In the genomic region with DNA sequence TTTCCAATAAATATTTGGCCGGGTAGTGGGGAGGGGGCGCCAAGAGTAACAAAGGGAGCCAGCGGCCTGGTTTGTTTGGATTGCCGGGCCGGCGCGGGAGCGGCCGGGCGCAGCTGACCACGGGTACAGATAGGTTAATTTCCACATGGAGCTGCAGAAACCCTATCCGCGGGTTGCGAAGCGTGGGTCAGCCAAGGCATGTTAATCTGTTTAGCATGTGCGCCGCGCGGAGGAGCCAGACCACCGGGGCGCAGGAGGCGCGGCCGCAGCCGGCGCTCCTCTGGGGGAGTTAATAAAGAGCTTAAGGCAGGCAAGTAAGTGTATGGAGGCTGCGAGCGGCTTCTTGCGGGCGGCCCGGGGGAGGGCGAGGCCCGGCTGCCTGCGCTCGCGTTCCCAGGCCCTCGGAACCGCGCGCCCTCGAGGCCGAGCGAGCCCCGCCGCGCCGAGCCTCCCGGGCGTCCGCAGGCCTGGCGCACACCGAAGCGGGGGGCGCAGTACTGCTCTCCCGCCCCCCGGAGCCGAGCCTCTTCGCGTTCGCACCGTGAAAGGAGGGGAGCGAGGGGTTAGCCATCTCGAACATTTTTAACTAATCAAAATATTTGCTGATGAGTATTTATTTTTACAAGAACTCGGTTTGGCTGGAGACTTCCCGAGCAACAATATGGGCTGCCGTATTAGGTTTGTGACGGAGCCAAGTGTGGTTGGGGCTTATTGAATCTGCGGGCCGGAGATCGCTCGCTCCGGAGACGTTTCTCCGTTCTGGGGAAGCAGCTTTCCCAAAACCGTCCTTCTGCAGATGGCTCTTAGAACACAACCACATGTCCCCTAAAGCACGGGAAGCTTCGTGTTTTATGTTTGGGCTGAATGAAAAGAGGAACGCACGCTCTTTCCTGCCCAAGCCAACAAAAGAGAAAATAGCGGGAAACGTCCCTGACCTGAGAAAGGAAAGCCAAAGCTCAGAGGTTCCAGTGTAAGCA, we compare ENCODE assay signal across 10 cellular contexts. TPM values are rescaled to one million over a fixed set of nuclear protein-coding genes. Genes with fewer than 3 reads are reported as not detected.
DNase-seq lines count a peak whose midpoint lies in the region; ATAC-seq and TF ChIP-seq lines count a peak whose summit lies in the region.
"Had no signal": no experiment of that assay in that cellular context is flagged by ENCODE, and none has a peak within 500 bp of the region (broad histone marks: within the 10 kb centered on the region; RNA-seq: fewer than 3 reads in every experiment).

No MANE protein-coding gene starts in this region.

- H3K36me3 Mint-ChIP-seq in endothelial cell (ENCODE audit: low read depth, unreplicated experiment) (no peaks in the 10 kb centered on the region), nephron (ENCODE audit: low read depth) (no peaks in the 10 kb centered on the region)
- H3K36me3 Mint-ChIP-seq: immature natural killer cell had no signal

- H3K27me3 Mint-ChIP-seq in endothelial cell (ENCODE audit: unreplicated experiment) (peaks cover 22% of the 10 kb centered on the region), nephron (ENCODE audit: low read depth) (peaks cover 86% of the 10 kb centered on the region)

- no peak overlapping the region for H3K27ac ChIP-seq in HUES48 (ENCODE audit: low read depth, low read length)

- H3K27ac Mint-ChIP-seq in endothelial cell (ENCODE audit: unreplicated experiment) (no peak overlapping the region), nephron (peak overlapping the region; percentile 69 to 95 (median 92))
- H3K27ac Mint-ChIP-seq: immature natural killer cell had no signal

- peak; percentile 66 for DNase-seq in AG08396 (ENCODE audit: low spot score)
- DNase-seq in endothelial cell (ENCODE audit: low spot score), result peak; percentile 34
- DNase-seq in stimulated activated CD4-positive, alpha-beta T cell treated with anti-CD3 and anti-CD28 coated beads, Interleukin-4, amount 100 ng/mL, for 4 hours, result no peak
- DNase-seq in NCI-H2081 treated with DMSO at 0.1 percent for 48 hours (lab: John Stamatoyannopoulos, UW), result no peak
- DNase-seq in COR-L47 (lab: John Stamatoyannopoulos, UW), result no peak
- DNase-seq: activated CD4-positive, CD25-positive, alpha-beta regulatory T cell treated with anti-CD3 and anti-CD28 coated beads, Interleukin-2, amount 50 U/mL, for 72 hours; immature natural killer cell had no signal

- peak overlapping the region; percentile 67 for H3K4me3 ChIP-seq in HUES48 (ENCODE audit: low read depth, low read length)

- H3K4me1 Mint-ChIP-seq in endothelial cell (ENCODE audit: unreplicated experiment), result peaks cover 13% of the 10 kb centered on the region
- H3K4me1 Mint-ChIP-seq in nephron, result peaks cover 53% of the 10 kb centered on the region

- peak overlapping the region; percentile 19 for H3K9ac ChIP-seq in HUES48 (ENCODE audit: low read depth, low read length)

- no peak for TF ChIP-seq CTCF in endothelial cell (IDR thresholded peaks at IDR 0.05; ENCODE audit: unreplicated experiment)
- no peak for TF ChIP-seq CTCF in nephron (IDR thresholded peaks at IDR 0.05; ENCODE audit: unreplicated experiment in 3 of 3)

- peak overlapping the region; percentile 72 for H3K4me3 Mint-ChIP-seq in endothelial cell (ENCODE audit: unreplicated experiment)
- H3K4me3 Mint-ChIP-seq in nephron, result peak overlapping the region; percentile 71 to 78 (median 77)

- peaks cover 92% of the 10 kb centered on the region for H3K27me3 ChIP-seq in HUES48 (ENCODE audit: control insufficient read depth, insufficient read depth, low read length)

- no peaks in the 10 kb centered on the region for H3K36me3 ChIP-seq in HUES48 (ENCODE audit: control insufficient read depth, insufficient read depth, low read length)

- H3K4me1 ChIP-seq in HUES48 (ENCODE audit: control insufficient read depth, insufficient read depth, low read length), result peaks cover 11% of the 10 kb centered on the region

- H3K9me3 Mint-ChIP-seq in endothelial cell (ENCODE audit: unreplicated experiment) (no peaks in the 10 kb centered on the region), nephron (no peaks in the 10 kb centered on the region)

- no peak for ATAC-seq in HG02973 (IDR thresholded peaks at IDR 0.05; ENCODE audit: unreplicated experiment)

- H3K9me3 ChIP-seq in HUES48 (ENCODE audit: control insufficient read depth, insufficient read depth, low read length), result no peaks in the 10 kb centered on the region

RNA-seq across cellular contexts. Expression of a gene that starts 28.9 kb away (rescaled TPM):
- 0.33 TPM for total RNA-seq in endothelial cell (ENCODE audit: unreplicated experiment)

Comparison
In these comparisons a context has a peak if more than half of its experiments do, and no peak if none do; other contexts are left out.
1. DNase-seq: peak in AG08396 (single experiment) and endothelial cell (single experiment); none in stimulated activated CD4-positive, alpha-beta T cell treated with anti-CD3 and anti-CD28 coated beads, Interleukin-4, amount 100 ng/mL, for 4 hours (0 of 2), NCI-H2081 treated with DMSO at 0.1 percent for 48 hours (single experiment) and COR-L47 (single experiment).